In genomic region chr7:89554209-89554608, GRCh38 we compare ENCODE assay signal across 19 cellular contexts.
"Had no signal": no experiment of that assay in that cellular context is flagged by ENCODE, and none has a peak within 500 bp of the region (broad histone marks: within the 10 kb centered on the region; RNA-seq: fewer than 3 reads in every experiment).

No MANE protein-coding gene starts in this region.

- H3K4me3 ChIP-seq: K562 had no signal

- DNase-seq: Kasumi-1, MM.1S, NCI-H1092 treated with DMSO at 0.1 percent for 48 hours, NCI-H1436, NCI-H187, NCI-H2029, NCI-H2081 treated with DMSO at 0.1 percent for 48 hours, NCI-H2171, NCI-H226, NCI-H446, NCI-H510A, NCI-H524 treated with DMSO at 0.1 percent for 48 hours, NCI-H69, NCI-H774, SHP77 had no signal

- H3K9ac ChIP-seq: KMS-11 had no signal

- H3K27ac ChIP-seq: KMS-11, RWPE1 had no signal

- H3K4me2 ChIP-seq: KMS-11 had no signal

- ATAC-seq: K562, Panc1 had no signal
